ENCODE assay signal across 18 cellular contexts in the genomic region with DNA sequence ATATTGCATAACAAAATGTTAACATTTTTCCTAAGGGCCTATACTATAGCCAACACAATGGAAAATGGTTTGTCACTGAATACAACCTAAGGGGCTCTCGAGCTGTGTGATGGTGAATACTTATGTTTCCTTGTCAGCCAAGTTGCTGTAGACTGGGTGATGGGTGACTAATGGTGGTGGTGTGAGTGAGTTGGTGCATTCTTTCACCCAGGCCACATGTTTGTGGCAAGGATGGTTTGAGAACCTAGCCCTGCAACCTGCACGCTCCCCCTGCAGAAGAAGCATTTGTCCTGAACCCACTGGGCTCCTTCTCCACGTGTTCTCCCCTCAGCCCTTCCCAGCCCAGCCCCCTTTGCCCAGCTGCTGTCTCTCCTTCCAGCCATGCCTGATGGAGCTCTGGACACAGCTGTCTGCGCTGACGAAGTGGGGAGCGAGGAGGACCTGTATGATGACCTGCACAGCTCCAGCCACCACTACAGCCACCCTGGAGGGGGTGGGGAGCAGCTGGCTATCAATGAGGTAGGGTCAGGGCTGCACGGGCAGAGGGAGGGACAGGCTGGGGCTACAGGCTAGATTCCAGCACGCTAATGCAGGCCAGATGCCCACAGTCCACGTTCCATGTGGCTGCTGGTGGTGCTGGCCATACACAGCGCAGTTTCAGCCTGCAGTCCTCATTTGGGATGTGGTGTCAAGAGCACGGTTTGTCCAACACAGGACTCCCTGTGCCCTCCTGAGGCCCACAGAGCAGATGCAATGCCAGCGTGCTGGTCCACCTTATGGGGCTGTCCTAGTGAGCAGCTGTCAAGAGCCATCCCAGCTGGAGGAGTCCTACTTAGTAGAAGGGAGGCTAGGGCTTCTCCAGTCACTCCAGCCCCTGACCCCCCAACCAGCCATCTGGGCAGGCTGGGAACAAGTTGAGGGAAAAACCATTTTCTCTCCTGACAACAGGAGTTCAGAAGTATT.
"Had no signal": no experiment of that assay in that cellular context is flagged by ENCODE, and none has a peak within 500 bp of the region (broad histone marks: within the 10 kb centered on the region; RNA-seq: fewer than 3 reads in every experiment).

No MANE protein-coding gene starts in this region.

- ATAC-seq: right cardiac atrium, WTC11 had no signal

- DNase-seq: activated CD4-positive, alpha-beta T cell treated with anti-CD3 and anti-CD28 coated beads for 4 hours; activated CD8-positive, alpha-beta memory T cell treated with anti-CD3 and anti-CD28 coated beads for 24 hours; activated naive CD4-positive, alpha-beta T cell treated with anti-CD3 and anti-CD28 coated beads, Interleukin-2, amount 10 ng/mL, durations not matched to agents 7 days and 5 days; activated T-cell treated with anti-CD3 and anti-CD28 coated beads for 4 hours; left ventricle myocardium inferior; mesenchymal stem cell; occipital lobe; right cardiac atrium; SW 1271 had no signal

- H3K4me3 Mint-ChIP-seq: activated naive CD4-positive, alpha-beta T cell treated with anti-CD3 and anti-CD28 coated beads, Interleukin-2, amount 10 ng/mL, durations not matched to agents 7 days and 5 days; nephron; WTC11 had no signal

- H3K4me3 ChIP-seq: adrenal gland, cardiac muscle cell, esophagus muscularis mucosa, hepatocyte, left ventricle myocardium inferior, smooth muscle cell, thoracic aorta had no signal

- H3K4me1 Mint-ChIP-seq: activated naive CD4-positive, alpha-beta T cell treated with anti-CD3 and anti-CD28 coated beads, Interleukin-2, amount 10 ng/mL, durations not matched to agents 7 days and 5 days; nephron; WTC11 had no signal

- H3K9me3 Mint-ChIP-seq: activated naive CD4-positive, alpha-beta T cell treated with anti-CD3 and anti-CD28 coated beads, Interleukin-2, amount 10 ng/mL, durations not matched to agents 7 days and 5 days had no signal

- H3K4me1 ChIP-seq: adrenal gland, esophagus muscularis mucosa, left ventricle myocardium inferior had no signal

- H3K79me2 ChIP-seq: hepatocyte had no signal

- H3K27ac ChIP-seq: adrenal gland, cardiac muscle cell, esophagus muscularis mucosa, hepatocyte, left ventricle myocardium inferior, thoracic aorta had no signal

- H2AFZ ChIP-seq: hepatocyte had no signal

- H3K36me3 ChIP-seq: adrenal gland, cardiac muscle cell, esophagus muscularis mucosa, left ventricle myocardium inferior, thoracic aorta had no signal

- H3K4me2 ChIP-seq: hepatocyte, smooth muscle cell had no signal

- H3K27me3 ChIP-seq: adrenal gland, cardiac muscle cell, hepatocyte had no signal

- H3K36me3 Mint-ChIP-seq: activated naive CD4-positive, alpha-beta T cell treated with anti-CD3 and anti-CD28 coated beads, Interleukin-2, amount 10 ng/mL, durations not matched to agents 7 days and 5 days; WTC11 had no signal

- H3K9me3 ChIP-seq: adrenal gland, thoracic aorta had no signal

- H3K27ac Mint-ChIP-seq: activated naive CD4-positive, alpha-beta T cell treated with anti-CD3 and anti-CD28 coated beads, Interleukin-2, amount 10 ng/mL, durations not matched to agents 7 days and 5 days; nephron; progenitor cell of endocrine pancreas; WTC11 had no signal
